In the genomic region with DNA sequence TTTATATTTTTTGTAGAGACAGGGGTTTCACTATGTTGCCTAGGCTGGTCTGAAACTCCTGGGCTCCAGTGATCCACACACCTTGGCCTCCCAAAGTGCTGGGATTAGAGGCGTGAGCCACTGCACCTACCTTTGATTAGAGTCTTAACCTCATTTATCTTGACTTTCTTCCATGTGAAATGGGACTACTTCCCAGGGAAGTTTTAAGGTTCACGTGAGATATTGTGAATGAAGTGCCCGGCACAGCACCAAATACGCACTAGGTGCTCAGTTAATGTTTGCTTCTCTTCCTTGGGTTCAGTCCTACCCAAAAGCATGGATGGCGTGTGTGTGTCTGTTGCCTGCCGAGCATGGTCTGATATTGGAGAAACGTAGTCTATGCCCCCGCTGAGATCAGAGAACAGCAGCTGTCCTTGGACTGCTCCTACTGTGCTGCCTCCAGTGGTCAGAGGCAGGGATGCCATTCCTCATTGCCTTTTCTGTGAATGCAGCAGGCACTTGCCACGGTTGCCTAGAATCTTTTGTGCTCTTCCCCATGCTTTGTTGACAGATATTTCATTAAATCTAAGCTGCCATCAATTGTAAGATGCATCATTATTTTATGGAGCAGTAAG, we compare ENCODE assay signal across 8 cellular contexts. TPM values are rescaled to one million over a fixed set of nuclear protein-coding genes. Genes with fewer than 3 reads are reported as not detected.
DNase-seq lines count a peak whose midpoint lies in the region; ATAC-seq and TF ChIP-seq lines count a peak whose summit lies in the region.

No MANE protein-coding gene starts in this region.

- H3K9me3 Mint-ChIP-seq in CD4-positive, alpha-beta T cell = no peaks in the 10 kb centered on the region

- peak; percentile 16 for TF ChIP-seq CTCF in CD4-positive, alpha-beta T cell (IDR thresholded peaks at IDR 0.05)
- TF ChIP-seq CTCF in brain microvascular endothelial cell (IDR thresholded peaks at IDR 0.05; ENCODE audit: low read depth, low read length, missing control alignments) = peak; percentile 92
- peak; percentile 38 to 59 (median 56) for TF ChIP-seq CTCF in right lobe of liver (IDR thresholded peaks at IDR 0.05)

- H3K27me3 Mint-ChIP-seq in CD4-positive, alpha-beta T cell = peaks cover 27% of the 10 kb centered on the region

- ATAC-seq in CD4-positive, alpha-beta T cell (ENCODE audit: poor library complexity) = no peak
- ATAC-seq in GM19397 (IDR thresholded peaks at IDR 0.05; ENCODE audit: unreplicated experiment) (peak; percentile 53), right lobe of liver (peak; percentile 63 to 85 (median 84)), GM19455 (IDR thresholded peaks at IDR 0.05; ENCODE audit: unreplicated experiment) (no peak), GM21360 (IDR thresholded peaks at IDR 0.05; ENCODE audit: unreplicated experiment) (no peak)

- TF ChIP-seq POLR2A in right lobe of liver (IDR thresholded peaks at IDR 0.05) = no peak

- no peaks in the 10 kb centered on the region for H3K9me3 ChIP-seq in CD4-positive, alpha-beta T cell (ENCODE audit: control insufficient read depth, low read length)
- no peaks in the 10 kb centered on the region for H3K9me3 ChIP-seq in right lobe of liver

- POLR2A ChIA-PET in CD4-positive, alpha-beta T cell (lab: Charles Lee) = no interaction called here

- H3K36me3 ChIP-seq in brain microvascular endothelial cell (replicated peaks) (no peaks in the 10 kb centered on the region), right lobe of liver (no peaks in the 10 kb centered on the region)

- no peaks in the 10 kb centered on the region for H3K27me3 ChIP-seq in CD4-positive, alpha-beta T cell (ENCODE audit: control insufficient read depth, insufficient read depth, low read length)
- H3K27me3 ChIP-seq in brain microvascular endothelial cell (replicated peaks) (no peaks in the 10 kb centered on the region), right lobe of liver (no peaks in the 10 kb centered on the region)

- H3K4me3 ChIP-seq in brain microvascular endothelial cell (ENCODE audit: low read depth, low read length) (no peak overlapping the region), right lobe of liver (no peak overlapping the region)

- intact Hi-C loops in CD4-positive, alpha-beta T cell (cut with DNase I, micrococcal nuclease) = no loop called here
- intact Hi-C loops in right lobe of liver (cut with DNase I) = no loop called here

- no peak overlapping the region for H3K4me3 Mint-ChIP-seq in CD4-positive, alpha-beta T cell

- H3K4me1 ChIP-seq in right lobe of liver = no peaks in the 10 kb centered on the region

- WGBS in right lobe of liver (ENCODE audit: insufficient coverage, low coverage, low lambda C conversion rate, missing lambda C conversion rate) = 42% methylated on average over 9 of the region's 9 CpGs

- no peak overlapping the region for H3K27ac Mint-ChIP-seq in CD4-positive, alpha-beta T cell

- in situ Hi-C loops in brain microvascular endothelial cell (cut with HindIII; ENCODE audit: low pct_ligation_motif_present, low sequenced_read_pairs) = no loop called here

- no peak for DNase-seq in CD4-positive, alpha-beta T cell
- DNase-seq in NCI-H2196 treated with DMSO at 0.1 percent for 48 hours (lab: John Stamatoyannopoulos, UW; ENCODE audit: unreplicated experiment) (peak; percentile 29), brain microvascular endothelial cell (peak; percentile 60), right lobe of liver (peak in 2 of 3 donors; percentile 33 to 34), KG1 (lab: John Stamatoyannopoulos, UW) (no peak)

- H3K27ac ChIP-seq in CD4-positive, alpha-beta T cell (ENCODE audit: low read depth, low read length) = no peak overlapping the region
- no peak overlapping the region for H3K27ac ChIP-seq in brain microvascular endothelial cell
- no peak overlapping the region for H3K27ac ChIP-seq in right lobe of liver

- no peaks in the 10 kb centered on the region for H3K4me1 Mint-ChIP-seq in CD4-positive, alpha-beta T cell (ENCODE audit: low read depth)

- H3K36me3 Mint-ChIP-seq in CD4-positive, alpha-beta T cell (ENCODE audit: low read depth) = no peaks in the 10 kb centered on the region

- CTCF ChIA-PET in CD4-positive, alpha-beta T cell (lab: Charles Lee) = no interaction called here

RNA-seq across cellular contexts. Expression of gene TFCP2L1, which starts 12.3 kb away (rescaled TPM):
- under 1 TPM; 0.17 to 0.30 TPM for total RNA-seq in CD4-positive, alpha-beta T cell
- total RNA-seq in right lobe of liver = 1 to 10 TPM in 1 of 6 experiments, under 1 TPM in 5; 0.26 to 1.7 (median 0.34) TPM

Comparison
In these comparisons a context has a peak if more than half of its experiments do, and no peak if none do; other contexts are left out.
1. ATAC-seq: peak in GM19397 (single experiment) and right lobe of liver (4 of 4); none in CD4-positive, alpha-beta T cell (single experiment), GM19455 (single experiment) and GM21360 (single experiment).
2. DNase-seq: peak in NCI-H2196 treated with DMSO at 0.1 percent for 48 hours (single experiment), brain microvascular endothelial cell (single experiment) and right lobe of liver (2 of 3); none in CD4-positive, alpha-beta T cell (0 of 10) and KG1 (single experiment).
3. CTCF ChIP-seq: peak in every context shown above with its lines; median percentile 92 in brain microvascular endothelial cell; 56 in right lobe of liver; 16 in CD4-positive, alpha-beta T cell.